ENCODE assay signal across 1 cellular context in the genomic region with DNA sequence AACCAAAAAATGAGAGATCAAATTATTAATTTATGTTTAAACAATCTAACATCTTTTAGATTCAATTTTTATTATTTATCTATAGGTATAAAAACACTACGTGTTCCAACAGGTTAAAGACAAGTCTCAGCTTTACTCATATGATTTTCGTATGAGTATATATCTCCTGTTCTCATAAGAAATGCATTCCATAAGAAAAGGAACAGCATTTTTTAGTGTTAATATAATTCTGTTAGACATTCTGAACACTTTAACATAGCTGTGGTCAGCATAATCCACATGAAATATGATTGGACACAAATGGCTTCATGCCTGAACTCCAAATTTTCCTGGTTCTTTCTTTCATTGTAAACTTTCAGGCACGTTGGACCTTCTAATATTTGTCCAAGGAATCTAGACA.
TF ChIP-seq lines count a peak whose summit lies in the region.

No MANE protein-coding gene starts in this region.

TF ChIP-seq in HCT116, 20 proteins besides CTCF, POLR2A, EP300 and RAD21 (continued from another document):
- TF ChIP-seq, protein P1, sequence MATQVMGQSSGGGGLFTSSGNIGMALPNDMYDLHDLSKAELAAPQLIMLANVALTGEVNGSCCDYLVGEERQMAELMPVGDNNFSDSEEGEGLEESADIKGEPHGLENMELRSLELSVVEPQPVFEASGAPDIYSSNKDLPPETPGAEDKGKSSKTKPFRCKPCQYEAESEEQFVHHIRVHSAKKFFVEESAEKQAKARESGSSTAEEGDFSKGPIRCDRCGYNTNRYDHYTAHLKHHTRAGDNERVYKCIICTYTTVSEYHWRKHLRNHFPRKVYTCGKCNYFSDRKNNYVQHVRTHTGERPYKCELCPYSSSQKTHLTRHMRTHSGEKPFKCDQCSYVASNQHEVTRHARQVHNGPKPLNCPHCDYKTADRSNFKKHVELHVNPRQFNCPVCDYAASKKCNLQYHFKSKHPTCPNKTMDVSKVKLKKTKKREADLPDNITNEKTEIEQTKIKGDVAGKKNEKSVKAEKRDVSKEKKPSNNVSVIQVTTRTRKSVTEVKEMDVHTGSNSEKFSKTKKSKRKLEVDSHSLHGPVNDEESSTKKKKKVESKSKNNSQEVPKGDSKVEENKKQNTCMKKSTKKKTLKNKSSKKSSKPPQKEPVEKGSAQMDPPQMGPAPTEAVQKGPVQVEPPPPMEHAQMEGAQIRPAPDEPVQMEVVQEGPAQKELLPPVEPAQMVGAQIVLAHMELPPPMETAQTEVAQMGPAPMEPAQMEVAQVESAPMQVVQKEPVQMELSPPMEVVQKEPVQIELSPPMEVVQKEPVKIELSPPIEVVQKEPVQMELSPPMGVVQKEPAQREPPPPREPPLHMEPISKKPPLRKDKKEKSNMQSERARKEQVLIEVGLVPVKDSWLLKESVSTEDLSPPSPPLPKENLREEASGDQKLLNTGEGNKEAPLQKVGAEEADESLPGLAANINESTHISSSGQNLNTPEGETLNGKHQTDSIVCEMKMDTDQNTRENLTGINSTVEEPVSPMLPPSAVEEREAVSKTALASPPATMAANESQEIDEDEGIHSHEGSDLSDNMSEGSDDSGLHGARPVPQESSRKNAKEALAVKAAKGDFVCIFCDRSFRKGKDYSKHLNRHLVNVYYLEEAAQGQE (IDR thresholded peaks at IDR 0.05; ENCODE audit: low read depth): no peak
- TF ChIP-seq EZH2phosphoT487 (IDR thresholded peaks at IDR 0.05; ENCODE audit: borderline replicate concordance): no peak
- TF ChIP-seq FOSL1 (IDR thresholded peaks at IDR 0.05; ENCODE audit: low read depth): no peak
- TF ChIP-seq, protein P2, sequence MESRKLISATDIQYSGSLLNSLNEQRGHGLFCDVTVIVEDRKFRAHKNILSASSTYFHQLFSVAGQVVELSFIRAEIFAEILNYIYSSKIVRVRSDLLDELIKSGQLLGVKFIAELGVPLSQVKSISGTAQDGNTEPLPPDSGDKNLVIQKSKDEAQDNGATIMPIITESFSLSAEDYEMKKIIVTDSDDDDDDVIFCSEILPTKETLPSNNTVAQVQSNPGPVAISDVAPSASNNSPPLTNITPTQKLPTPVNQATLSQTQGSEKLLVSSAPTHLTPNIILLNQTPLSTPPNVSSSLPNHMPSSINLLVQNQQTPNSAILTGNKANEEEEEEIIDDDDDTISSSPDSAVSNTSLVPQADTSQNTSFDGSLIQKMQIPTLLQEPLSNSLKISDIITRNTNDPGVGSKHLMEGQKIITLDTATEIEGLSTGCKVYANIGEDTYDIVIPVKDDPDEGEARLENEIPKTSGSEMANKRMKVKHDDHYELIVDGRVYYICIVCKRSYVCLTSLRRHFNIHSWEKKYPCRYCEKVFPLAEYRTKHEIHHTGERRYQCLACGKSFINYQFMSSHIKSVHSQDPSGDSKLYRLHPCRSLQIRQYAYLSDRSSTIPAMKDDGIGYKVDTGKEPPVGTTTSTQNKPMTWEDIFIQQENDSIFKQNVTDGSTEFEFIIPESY (IDR thresholded peaks at IDR 0.05; ENCODE audit: extremely low read depth, insufficient replicate concordance, low read length): no peak
- TF ChIP-seq EGR1 (IDR thresholded peaks at IDR 0.05; ENCODE audit: low read depth): no peak
TF ChIP-seq in HCT116: peak in this region for 0.
